ENCODE assay signal across 8 cellular contexts in the genomic region with DNA sequence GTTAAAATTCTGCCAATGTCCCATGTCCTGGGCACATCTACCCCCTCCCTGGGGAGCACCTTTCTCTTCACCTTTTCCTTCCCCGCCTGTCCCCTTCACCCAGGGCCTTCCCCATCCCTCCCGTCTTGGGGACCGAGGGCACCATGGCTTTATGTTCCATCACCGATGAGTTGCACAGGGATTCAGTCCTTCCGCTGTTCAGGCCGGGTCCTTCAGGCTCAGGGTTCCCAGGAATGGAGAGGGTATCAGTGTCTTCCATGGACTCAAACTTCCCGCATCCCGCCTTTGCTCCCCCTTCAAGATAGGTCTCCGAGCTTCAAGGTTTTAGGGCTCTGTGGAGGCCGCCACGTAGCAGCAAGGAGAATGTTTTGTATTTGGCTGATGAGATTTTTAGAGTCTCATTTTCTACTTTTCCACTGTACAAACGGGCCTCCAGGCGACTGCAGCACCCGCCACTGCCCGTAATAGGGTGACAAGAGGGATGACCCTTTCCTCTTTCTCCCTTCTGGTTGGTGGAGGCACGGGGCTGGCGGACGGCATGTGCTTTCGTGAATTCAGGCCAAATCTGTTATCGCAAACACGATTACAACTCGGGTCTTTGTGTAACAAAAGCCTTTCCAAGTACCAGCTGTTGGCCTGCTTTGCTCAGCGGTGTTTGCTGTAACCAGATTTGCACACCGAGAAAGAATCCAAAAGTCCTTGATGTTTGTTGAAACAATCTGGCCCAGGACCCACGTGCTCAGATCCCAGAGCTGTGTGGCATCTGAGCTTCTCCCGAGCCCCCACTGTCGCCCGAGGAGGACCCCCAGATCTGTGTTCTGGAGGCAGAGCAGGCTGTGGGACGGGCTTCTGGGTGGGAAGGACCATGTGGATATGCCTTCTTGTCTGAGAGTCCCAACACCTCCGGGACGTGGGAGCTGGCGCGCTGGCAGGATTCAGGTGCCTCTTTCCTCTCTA.
DNase-seq lines count a peak whose midpoint lies in the region; ATAC-seq and TF ChIP-seq lines count a peak whose summit lies in the region.

No MANE protein-coding gene starts in this region.

- POLR2A ChIA-PET in naive thymus-derived CD8-positive, alpha-beta T cell (lab: Charles Lee): interaction anchor here (0.9 to 9.8 kb wide), 19 partner anchors 11 to 117 kb away, joined by 3 to 224 read pairs (median 10); no protein-coding TSS in a partner anchor

- DNase-seq in AG10803 (ENCODE audit: low read depth): peak; percentile 58
- peak; percentile 84 for DNase-seq in NCI-H2171 treated with DMSO at 0.1 percent for 48 hours (lab: John Stamatoyannopoulos, UW)
- DNase-seq in naive thymus-derived CD8-positive, alpha-beta T cell: no peak
- no peak for DNase-seq in GM19240 (ENCODE audit: insufficient read length, low spot score)
- no peak for DNase-seq in HPDE6-E6E7 (ENCODE audit: extremely low spot score)
- DNase-seq in GF-D8 (lab: John Stamatoyannopoulos, UW): no peak

- no peaks in the 10 kb centered on the region for H3K9me3 Mint-ChIP-seq in dendritic cell treated with granulocyte-macrophage colony-stimulating factor and Interleukin-4, amounts not matched to agents 40 ng/mL and 50 ng/mL, for 4 days
- H3K9me3 Mint-ChIP-seq in naive thymus-derived CD8-positive, alpha-beta T cell: no peaks in the 10 kb centered on the region

- peaks cover 67% of the 10 kb centered on the region for H3K4me1 Mint-ChIP-seq in dendritic cell treated with granulocyte-macrophage colony-stimulating factor and Interleukin-4, amounts not matched to agents 40 ng/mL and 50 ng/mL, for 4 days (ENCODE audit: low read depth)
- H3K4me1 Mint-ChIP-seq in naive thymus-derived CD8-positive, alpha-beta T cell: peaks cover 45 to 86% (median 77%) of the 10 kb centered on the region in 4 donors

- H3K36me3 Mint-ChIP-seq in dendritic cell treated with granulocyte-macrophage colony-stimulating factor and Interleukin-4, amounts not matched to agents 40 ng/mL and 50 ng/mL, for 4 days (ENCODE audit: low read depth): peaks cover 64% of the 10 kb centered on the region
- peaks cover 0 to 7% (median 0%) of the 10 kb centered on the region in 3 donors for H3K36me3 Mint-ChIP-seq in naive thymus-derived CD8-positive, alpha-beta T cell

- peak overlapping the region; percentile 88 for H3K4me3 ChIP-seq in AG10803 (ENCODE audit: low read length)

- no peak overlapping the region for H3K4me3 Mint-ChIP-seq in dendritic cell treated with granulocyte-macrophage colony-stimulating factor and Interleukin-4, amounts not matched to agents 40 ng/mL and 50 ng/mL, for 4 days
- peak overlapping the region; percentile 89 to 100 (median 99) for H3K4me3 Mint-ChIP-seq in naive thymus-derived CD8-positive, alpha-beta T cell

- peak overlapping the region; percentile 89 for H3K27ac Mint-ChIP-seq in dendritic cell treated with granulocyte-macrophage colony-stimulating factor and Interleukin-4, amounts not matched to agents 40 ng/mL and 50 ng/mL, for 4 days
- peak overlapping the region; percentile 87 to 100 (median 98) for H3K27ac Mint-ChIP-seq in naive thymus-derived CD8-positive, alpha-beta T cell

- intact Hi-C loops in dendritic cell treated with granulocyte-macrophage colony-stimulating factor and Interleukin-4, amounts not matched to agents 40 ng/mL and 50 ng/mL, for 4 days (cut with micrococcal nuclease): loop anchor here (10.0 kb wide), 1 partner anchor 48 kb away; no protein-coding TSS in a partner anchor

- ATAC-seq in naive thymus-derived CD8-positive, alpha-beta T cell: no peak
- no peak for ATAC-seq in HG02642 (IDR thresholded peaks at IDR 0.05; ENCODE audit: poor library complexity, unreplicated experiment)

- TF ChIP-seq CTCF in AG10803 (conservative IDR thresholded peaks at IDR 0.05; ENCODE audit: low read length): no peak

- no peaks in the 10 kb centered on the region for H3K27me3 Mint-ChIP-seq in dendritic cell treated with granulocyte-macrophage colony-stimulating factor and Interleukin-4, amounts not matched to agents 40 ng/mL and 50 ng/mL, for 4 days
- peaks cover 0 to 1% (median 0%) of the 10 kb centered on the region in 5 donors for H3K27me3 Mint-ChIP-seq in naive thymus-derived CD8-positive, alpha-beta T cell

Comparison
In these comparisons a context has a peak if more than half of its experiments do, and no peak if none do; other contexts are left out.
1. DNase-seq: peak in AG10803 (single experiment) and NCI-H2171 treated with DMSO at 0.1 percent for 48 hours (single experiment); none in naive thymus-derived CD8-positive, alpha-beta T cell (0 of 10), GM19240 (single experiment), HPDE6-E6E7 (single experiment) and GF-D8 (single experiment).